1 cellular context compared by ENCODE assay signal in genomic region chr17:3846739-3847670, GRCh38.
TF ChIP-seq lines count a peak whose summit lies in the region.

No MANE protein-coding gene starts in this region.

TF ChIP-seq in K562, 482 proteins besides CTCF, POLR2A, EP300 and RAD21:
- TF ChIP-seq ZNF512 (tag; IDR thresholded peaks at IDR 0.05), result peak; percentile 89
- no peak for TF ChIP-seq RNF2 (IDR thresholded peaks at IDR 0.05)
